12 cellular contexts compared by ENCODE assay signal in genomic region chr15:69757186-69757585, GRCh38.
DNase-seq lines count a peak whose midpoint lies in the region; ATAC-seq and TF ChIP-seq lines count a peak whose summit lies in the region.
"Had no signal": no experiment of that assay in that cellular context is flagged by ENCODE, and none has a peak within 500 bp of the region (broad histone marks: within the 10 kb centered on the region; RNA-seq: fewer than 3 reads in every experiment).

No MANE protein-coding gene starts in this region.

- H3K9me3 ChIP-seq in effector memory CD4-positive, alpha-beta T cell (ENCODE audit: control insufficient read depth, low read length), result no peaks in the 10 kb centered on the region
- H3K9me3 ChIP-seq: upper lobe of right lung had no signal

- H2AFZ ChIP-seq in GM23338, result no peak overlapping the region

- no peak overlapping the region for H3K27ac ChIP-seq in effector memory CD4-positive, alpha-beta T cell (ENCODE audit: insufficient read depth, low read length, poor library complexity, severe bottlenecking)
- H3K27ac ChIP-seq in GM23338 (ENCODE audit: low read depth), result no peak overlapping the region
- H3K27ac ChIP-seq: upper lobe of right lung had no signal

- H4K20me1 ChIP-seq in GM23338 (replicated peaks; ENCODE audit: insufficient read depth), result no peaks in the 10 kb centered on the region

- TF ChIP-seq CTCF in type B pancreatic cell (conservative IDR thresholded peaks at IDR 0.05) (no peak), GM23338 (conservative IDR thresholded peaks at IDR 0.05; ENCODE audit: low read depth in 2 of 2) (no peak)

- H3K27me3 ChIP-seq in effector memory CD4-positive, alpha-beta T cell (replicated peaks; ENCODE audit: control insufficient read depth, insufficient read depth, low read length, poor library complexity, severe bottlenecking), result no peaks in the 10 kb centered on the region
- H3K27me3 ChIP-seq in GM23338 (ENCODE audit: insufficient read depth), result no peaks in the 10 kb centered on the region
- H3K27me3 ChIP-seq: upper lobe of right lung had no signal

- no peak overlapping the region for H3K4me3 ChIP-seq in effector memory CD4-positive, alpha-beta T cell (ENCODE audit: insufficient read depth, low read depth, low read length, poor library complexity, severe bottlenecking)
- H3K4me3 ChIP-seq in GM23338, result no peak overlapping the region
- H3K4me3 ChIP-seq: HAP-1, upper lobe of right lung had no signal

- DNase-seq in NCI-H226 (peak; percentile 24), type B pancreatic cell (ENCODE audit: extremely low spot score, unreplicated experiment) (no peak), H4 (ENCODE audit: low spot score) (no peak), GM23338 (ENCODE audit: low spot score) (no peak)
- peak; percentile 38 to 47 for DNase-seq in activated CD8-positive, alpha-beta memory T cell treated with anti-CD3 and anti-CD28 coated beads for 4 hours (ENCODE audit: low read depth in 2 of 2)
- peak in 2 of 3 donors; percentile 24 to 25 for DNase-seq in effector memory CD4-positive, alpha-beta T cell
- DNase-seq in stimulated activated CD4-positive, alpha-beta T cell treated with anti-CD3 and anti-CD28 coated beads, TNF-alpha, amount 100 ng/mL, for 48 hours (ENCODE audit: low read depth in 3 of 3), result peak; percentile 52 to 74 (median 62)
- DNase-seq: NCI-H1436, SIG-M5, upper lobe of right lung had no signal

- peaks cover 73% of the 10 kb centered on the region for H3K4me1 ChIP-seq in effector memory CD4-positive, alpha-beta T cell (ENCODE audit: control insufficient read depth, insufficient read depth, low read length, poor library complexity, severe bottlenecking)
- peaks cover 12% of the 10 kb centered on the region for H3K4me1 ChIP-seq in GM23338 (ENCODE audit: insufficient read depth)
- H3K4me1 ChIP-seq: HAP-1 had no signal

- H3K4me3 Mint-ChIP-seq in type B pancreatic cell, result no peak overlapping the region
- no peak overlapping the region for H3K4me3 Mint-ChIP-seq in GM23338

- H3K36me3 Mint-ChIP-seq in type B pancreatic cell (peaks cover 10% of the 10 kb centered on the region), GM23338 (ENCODE audit: low read depth) (no peaks in the 10 kb centered on the region; the same call in 2 of the 3 replicates)

- H3K9me2 ChIP-seq in GM23338 (ENCODE audit: insufficient read depth), result no peaks in the 10 kb centered on the region

- H3K27me3 Mint-ChIP-seq in type B pancreatic cell (peaks cover 58% of the 10 kb centered on the region), GM23338 (ENCODE audit: insufficient read depth, low read depth, poor library complexity) (no peaks in the 10 kb centered on the region)

- H3K4me2 ChIP-seq in GM23338, result no peak overlapping the region

- no peaks in the 10 kb centered on the region for H3K36me3 ChIP-seq in effector memory CD4-positive, alpha-beta T cell (ENCODE audit: control insufficient read depth, insufficient read depth, low read length)
- no peaks in the 10 kb centered on the region for H3K36me3 ChIP-seq in GM23338 (ENCODE audit: insufficient read depth)
- H3K36me3 ChIP-seq: HAP-1, upper lobe of right lung had no signal

- no peaks in the 10 kb centered on the region for H3F3A ChIP-seq in GM23338 (replicated peaks; ENCODE audit: low read depth)

- no peaks in the 10 kb centered on the region for H3K9me3 Mint-ChIP-seq in type B pancreatic cell
- H3K9me3 Mint-ChIP-seq in GM23338, result peaks cover 4% of the 10 kb centered on the region; the same call in 2 of the 3 replicates

- H3K79me2 ChIP-seq in GM23338 (replicated peaks; ENCODE audit: insufficient read depth), result no peaks in the 10 kb centered on the region

- H3K4me1 Mint-ChIP-seq in type B pancreatic cell (ENCODE audit: unreplicated experiment), result peaks cover 23% of the 10 kb centered on the region
- peaks cover 11% of the 10 kb centered on the region for H3K4me1 Mint-ChIP-seq in GM23338

- H3K27ac Mint-ChIP-seq in type B pancreatic cell (no peak overlapping the region), GM23338 (no peak overlapping the region)

- no peak for ATAC-seq in HG03354 (IDR thresholded peaks at IDR 0.05; ENCODE audit: poor library complexity, severe bottlenecking, unreplicated experiment)
- ATAC-seq in GM23338, result no peak
- ATAC-seq: upper lobe of right lung had no signal

TF ChIP-seq in GM23338, 12 proteins besides CTCF, POLR2A, EP300 and RAD21 (continues in another document):
- TF ChIP-seq NANOG (IDR thresholded peaks at IDR 0.05; ENCODE audit: borderline replicate concordance) (no peak), REST (IDR thresholded peaks at IDR 0.05; ENCODE audit: unreplicated experiment) (no peak), ZNF114 (CRISPR knock-in tag; IDR thresholded peaks at IDR 0.05) (no peak), POLR2AphosphoS5 (IDR thresholded peaks at IDR 0.05; ENCODE audit: low read depth) (no peak), STAT1 (IDR thresholded peaks at IDR 0.05; ENCODE audit: unreplicated experiment) (no peak), ZNF331 (CRISPR knock-in tag; IDR thresholded peaks at IDR 0.05; ENCODE audit: low read depth) (no peak), EZH2phosphoT487 (IDR thresholded peaks at IDR 0.05; ENCODE audit: unreplicated experiment) (no peak), JUNB (IDR thresholded peaks at IDR 0.05; ENCODE audit: unreplicated experiment) (no peak), ETS1 (IDR thresholded peaks at IDR 0.05) (no peak), CREB1 (CRISPR knock-in tag; IDR thresholded peaks at IDR 0.05; ENCODE audit: low read depth) (no peak), EZH2 (IDR thresholded peaks at IDR 0.05; ENCODE audit: low read depth, unreplicated experiment) (no peak)

Comparison
In these comparisons a context has a peak if more than half of its experiments do, and no peak if none do; other contexts are left out.
1. DNase-seq: peak in NCI-H226 (single experiment), activated CD8-positive, alpha-beta memory T cell treated with anti-CD3 and anti-CD28 coated beads for 4 hours (2 of 2), effector memory CD4-positive, alpha-beta T cell (2 of 3) and stimulated activated CD4-positive, alpha-beta T cell treated with anti-CD3 and anti-CD28 coated beads, TNF-alpha, amount 100 ng/mL, for 48 hours (3 of 3); none in type B pancreatic cell (single experiment), H4 (single experiment) and GM23338 (single experiment).